Comparison of ENCODE assay signal across 8 cellular contexts in genomic region chr3:50319872-50320625, GRCh38. TPM values are rescaled to one million over a fixed set of nuclear protein-coding genes. Genes with fewer than 3 reads are reported as not detected.
DNase-seq lines count a peak whose midpoint lies in the region; ATAC-seq and TF ChIP-seq lines count a peak whose summit lies in the region.

No MANE protein-coding gene starts in this region.

- H3K4me3 Mint-ChIP-seq in activated T-helper 2 cell treated with anti-CD3 and anti-CD28 coated beads, Interferon-gamma antibody, Interleukin-2, Interleukin-4, amounts not matched to agents 10 μg/mL and 5 μg/mL and 100 μg/mL, durations not matched to agents 14 hours and 24 hours and 36 hours (ENCODE audit: low read depth): peak overlapping the region; percentile 89
- H3K4me3 Mint-ChIP-seq in stimulated activated memory B cell treated with anti-CD40 and anti-IgM and Interleukin-4, amounts not matched to agents 10 μg/mL and 1 μg/mL and 100 μg/mL, for 72 hours: peak overlapping the region; percentile 77

- peak overlapping the region; percentile 94 for H3K9ac ChIP-seq in iPS-15b (ENCODE audit: low read depth, low read length)

- H3K27me3 ChIP-seq in iPS-15b (ENCODE audit: control insufficient read depth, insufficient read depth, low read length): no peaks in the 10 kb centered on the region

- H3K4me3 ChIP-seq in HFF-Myc (replicated peaks; ENCODE audit: low read depth, low read length) (peak overlapping the region; percentile 86), iPS-15b (ENCODE audit: low read depth, low read length) (peak overlapping the region; percentile 99)

- peaks cover 25% of the 10 kb centered on the region for H3K36me3 Mint-ChIP-seq in activated T-helper 2 cell treated with anti-CD3 and anti-CD28 coated beads, Interferon-gamma antibody, Interleukin-2, Interleukin-4, amounts not matched to agents 10 μg/mL and 5 μg/mL and 100 μg/mL, durations not matched to agents 14 hours and 24 hours and 36 hours (ENCODE audit: low read depth)
- H3K36me3 Mint-ChIP-seq in stimulated activated memory B cell treated with anti-CD40 and anti-IgM and Interleukin-4, amounts not matched to agents 10 μg/mL and 1 μg/mL and 100 μg/mL, for 72 hours: peaks cover 16% of the 10 kb centered on the region

- no peaks in the 10 kb centered on the region for H3K27me3 Mint-ChIP-seq in activated T-helper 2 cell treated with anti-CD3 and anti-CD28 coated beads, Interferon-gamma antibody, Interleukin-2, Interleukin-4, amounts not matched to agents 10 μg/mL and 5 μg/mL and 100 μg/mL, durations not matched to agents 14 hours and 24 hours and 36 hours (ENCODE audit: low read depth)
- H3K27me3 Mint-ChIP-seq in stimulated activated memory B cell treated with anti-CD40 and anti-IgM and Interleukin-4, amounts not matched to agents 10 μg/mL and 1 μg/mL and 100 μg/mL, for 72 hours: no peaks in the 10 kb centered on the region

- DNase-seq in HFF-Myc (ENCODE audit: extremely low read depth, low read depth) (no peak), epidermal melanocyte (ENCODE audit: insufficient read length, low spot score) (no peak), kidney glomerular epithelial cell (lab: John Stamatoyannopoulos, UW) (no peak), T-helper 9 cell (no peak)
- DNase-seq in activated T-helper 2 cell treated with anti-CD3 and anti-CD28 coated beads, Interferon-gamma antibody, Interleukin-2, Interleukin-4, amounts not matched to agents 10 μg/mL and 5 μg/mL and 100 μg/mL, durations not matched to agents 14 hours and 24 hours and 36 hours (ENCODE audit: low spot score): no peak

- TF ChIP-seq CTCF in HFF-Myc (IDR thresholded peaks at IDR 0.05; ENCODE audit: low read depth, low read length, missing control alignments): no peak

- H3K36me3 ChIP-seq in iPS-15b (ENCODE audit: control insufficient read depth, insufficient read depth, low read length): peaks cover 35% of the 10 kb centered on the region

- no peak overlapping the region for H3K27ac Mint-ChIP-seq in activated T-helper 2 cell treated with anti-CD3 and anti-CD28 coated beads, Interferon-gamma antibody, Interleukin-2, Interleukin-4, amounts not matched to agents 10 μg/mL and 5 μg/mL and 100 μg/mL, durations not matched to agents 14 hours and 24 hours and 36 hours
- H3K27ac Mint-ChIP-seq in stimulated activated memory B cell treated with anti-CD40 and anti-IgM and Interleukin-4, amounts not matched to agents 10 μg/mL and 1 μg/mL and 100 μg/mL, for 72 hours: peak overlapping the region; percentile 97

- H3K9me3 ChIP-seq in iPS-15b (ENCODE audit: control insufficient read depth, insufficient read depth, low read length): no peaks in the 10 kb centered on the region

- H3K4me1 Mint-ChIP-seq in activated T-helper 2 cell treated with anti-CD3 and anti-CD28 coated beads, Interferon-gamma antibody, Interleukin-2, Interleukin-4, amounts not matched to agents 10 μg/mL and 5 μg/mL and 100 μg/mL, durations not matched to agents 14 hours and 24 hours and 36 hours (ENCODE audit: low read depth): peaks cover 13% of the 10 kb centered on the region
- H3K4me1 Mint-ChIP-seq in stimulated activated memory B cell treated with anti-CD40 and anti-IgM and Interleukin-4, amounts not matched to agents 10 μg/mL and 1 μg/mL and 100 μg/mL, for 72 hours: peaks cover 77% of the 10 kb centered on the region

- no peak for ATAC-seq in stimulated activated memory B cell treated with anti-CD40 and anti-IgM and Interleukin-4, amounts not matched to agents 10 μg/mL and 1 μg/mL and 100 μg/mL, for 72 hours
- ATAC-seq in HG02763 (IDR thresholded peaks at IDR 0.05; ENCODE audit: unreplicated experiment): no peak

- intact Hi-C loops in activated T-helper 2 cell treated with anti-CD3 and anti-CD28 coated beads, Interferon-gamma antibody, Interleukin-2, Interleukin-4, amounts not matched to agents 10 μg/mL and 5 μg/mL and 100 μg/mL, durations not matched to agents 14 hours and 24 hours and 36 hours (cut with micrococcal nuclease): loop anchor here (5.0 kb wide), 1 partner anchor 83 kb away; the partner anchor contains the start of gene GNAI2

- no peaks in the 10 kb centered on the region for H3K9me3 Mint-ChIP-seq in activated T-helper 2 cell treated with anti-CD3 and anti-CD28 coated beads, Interferon-gamma antibody, Interleukin-2, Interleukin-4, amounts not matched to agents 10 μg/mL and 5 μg/mL and 100 μg/mL, durations not matched to agents 14 hours and 24 hours and 36 hours
- no peaks in the 10 kb centered on the region for H3K9me3 Mint-ChIP-seq in stimulated activated memory B cell treated with anti-CD40 and anti-IgM and Interleukin-4, amounts not matched to agents 10 μg/mL and 1 μg/mL and 100 μg/mL, for 72 hours

- H3K4me1 ChIP-seq in iPS-15b (ENCODE audit: control insufficient read depth, insufficient read depth, low read length): peaks cover 7% of the 10 kb centered on the region

RNA-seq across cellular contexts. Expression of gene HYAL2, which starts 2.5 kb away (rescaled TPM):
- 14.9 and 15.2 TPM in 2 replicates for total RNA-seq in activated T-helper 2 cell treated with anti-CD3 and anti-CD28 coated beads, Interferon-gamma antibody, Interleukin-2, Interleukin-4, amounts not matched to agents 10 μg/mL and 5 μg/mL and 100 μg/mL, durations not matched to agents 14 hours and 24 hours and 36 hours

RNA-seq across cellular contexts. Expression of gene TUSC2, which starts 8.0 kb away (rescaled TPM):
- total RNA-seq in activated T-helper 2 cell treated with anti-CD3 and anti-CD28 coated beads, Interferon-gamma antibody, Interleukin-2, Interleukin-4, amounts not matched to agents 10 μg/mL and 5 μg/mL and 100 μg/mL, durations not matched to agents 14 hours and 24 hours and 36 hours: 23.7 and 23.9 TPM in 2 replicates

RNA-seq across cellular contexts. Expression of gene HYAL1, which starts 16.7 kb away (rescaled TPM):
- 0.23 and 0.59 TPM in 2 replicates for total RNA-seq in activated T-helper 2 cell treated with anti-CD3 and anti-CD28 coated beads, Interferon-gamma antibody, Interleukin-2, Interleukin-4, amounts not matched to agents 10 μg/mL and 5 μg/mL and 100 μg/mL, durations not matched to agents 14 hours and 24 hours and 36 hours

RNA-seq across cellular contexts. Expression of gene RASSF1, which starts 20.6 kb away (rescaled TPM):
- 71.2 and 74.2 TPM in 2 replicates for total RNA-seq in activated T-helper 2 cell treated with anti-CD3 and anti-CD28 coated beads, Interferon-gamma antibody, Interleukin-2, Interleukin-4, amounts not matched to agents 10 μg/mL and 5 μg/mL and 100 μg/mL, durations not matched to agents 14 hours and 24 hours and 36 hours

RNA-seq across cellular contexts. Expression of gene HYAL3, which starts 20.8 kb away (rescaled TPM):
- 10.8 TPM in 2 replicates for total RNA-seq in activated T-helper 2 cell treated with anti-CD3 and anti-CD28 coated beads, Interferon-gamma antibody, Interleukin-2, Interleukin-4, amounts not matched to agents 10 μg/mL and 5 μg/mL and 100 μg/mL, durations not matched to agents 14 hours and 24 hours and 36 hours
